22 cellular contexts compared by ENCODE assay signal in genomic region chr11:19873730-19874129, GRCh38.
DNase-seq lines count a peak whose midpoint lies in the region; ATAC-seq and TF ChIP-seq lines count a peak whose summit lies in the region.
"Had no signal": no experiment of that assay in that cellular context is flagged by ENCODE, and none has a peak within 500 bp of the region (broad histone marks: within the 10 kb centered on the region; RNA-seq: fewer than 3 reads in every experiment).

No MANE protein-coding gene starts in this region.

- intact Hi-C loops in prostate gland (cut with DNase I): no loop called here
- intact Hi-C loops in spleen (cut with DNase I; ENCODE audit: low total_unique reads): no loop called here

- H3K9me3 ChIP-seq in HUES48 (ENCODE audit: control insufficient read depth, insufficient read depth, low read length) (no peaks in the 10 kb centered on the region), iPS-20b (ENCODE audit: insufficient read depth, low read depth, low read length) (no peaks in the 10 kb centered on the region), prostate gland (no peaks in the 10 kb centered on the region), spleen (no peaks in the 10 kb centered on the region)
- H3K9me3 ChIP-seq: gastrocnemius medialis had no signal

- no peak for TF ChIP-seq CTCF in prostate gland (IDR thresholded peaks at IDR 0.05)
- no peak for TF ChIP-seq CTCF in spleen (IDR thresholded peaks at IDR 0.05 in 8 of 11, conservative IDR thresholded peaks at IDR 0.05 in 3 of 11)
- TF ChIP-seq CTCF in foreskin keratinocyte (conservative IDR thresholded peaks at IDR 0.05): no peak

- TF ChIP-seq POLR2A in prostate gland (IDR thresholded peaks at IDR 0.05) (no peak), spleen (IDR thresholded peaks at IDR 0.05) (no peak)

- DNase-seq in DMS153 treated with DMSO at 0.1 percent for 48 hours (lab: John Stamatoyannopoulos, UW; ENCODE audit: unreplicated experiment) (peak; percentile 72), NCI-H510A (lab: John Stamatoyannopoulos, UW) (peak; percentile 11), prostate gland (ENCODE audit: low spot score) (no peak), spleen (no peak), foreskin keratinocyte (no peak)
- DNase-seq: activated naive CD4-positive, alpha-beta T cell treated with anti-CD3 and anti-CD28 coated beads for 36 hours; activated T-cell treated with anti-CD3 and anti-CD28 coated beads, Interleukin-2, amount 50 U/mL, for 48 hours; DMS 273 treated with DMSO at 0.1 percent for 48 hours; effector CD4-positive, alpha-beta T cell; gastrocnemius medialis; Karpas-422; NCI-H1048; NCI-H526 treated with DMSO at 0.1 percent for 48 hours; SHP77 treated with DMSO at 0.1 percent for 48 hours; stimulated activated CD4-positive, alpha-beta T cell treated with anti-CD3 and anti-CD28 coated beads, Interleukin-4, amount 100 ng/mL, for 24 hours; trophoblast cell had no signal

- H3K27ac ChIP-seq in HUES48 (ENCODE audit: low read depth, low read length): peak overlapping the region; percentile 59
- H3K27ac ChIP-seq in iPS-20b (ENCODE audit: low read length): peak overlapping the region; percentile 19
- no peak overlapping the region for H3K27ac ChIP-seq in prostate gland
- no peak overlapping the region for H3K27ac ChIP-seq in spleen
- no peak overlapping the region for H3K27ac ChIP-seq in foreskin keratinocyte
- H3K27ac ChIP-seq: C4-2B, gastrocnemius medialis, skin epidermis had no signal

- H3K36me3 ChIP-seq in HUES48 (ENCODE audit: control insufficient read depth, insufficient read depth, low read length) (peaks cover 10% of the 10 kb centered on the region; the same call in 1 of the 2 replicates), iPS-20b (ENCODE audit: insufficient read depth, low read depth, low read length) (peaks cover 16% of the 10 kb centered on the region), prostate gland (no peaks in the 10 kb centered on the region), spleen (no peaks in the 10 kb centered on the region)
- H3K36me3 ChIP-seq: gastrocnemius medialis had no signal

- ATAC-seq in foreskin keratinocyte (no peak), GM21423 (IDR thresholded peaks at IDR 0.05; ENCODE audit: unreplicated experiment) (no peak)
- ATAC-seq: esophagus mucosa, gastrocnemius medialis had no signal

- H3K9ac ChIP-seq in HUES48 (ENCODE audit: low read depth, low read length) (no peak overlapping the region), iPS-20b (ENCODE audit: low read depth, low read length) (no peak overlapping the region; the same call in 1 of the 2 replicates)

- H3K4me3 ChIP-seq in HUES48 (ENCODE audit: low read depth, low read length): no peak overlapping the region
- no peak overlapping the region for H3K4me3 ChIP-seq in iPS-20b (ENCODE audit: low read length)
- no peak overlapping the region for H3K4me3 ChIP-seq in prostate gland
- H3K4me3 ChIP-seq in spleen: no peak overlapping the region
- H3K4me3 ChIP-seq: gastrocnemius medialis, skin epidermis had no signal

- WGBS in prostate gland: 25% methylated on average over 1 of the region's 1 CpG
- 71 to 82% (median 78%) methylated on average over 1 of the region's 1 CpG for WGBS in spleen, 5 donors

- H3K4me1 ChIP-seq in HUES48 (ENCODE audit: control insufficient read depth, insufficient read depth, low read length): peaks cover 33% of the 10 kb centered on the region
- peaks cover 36% of the 10 kb centered on the region for H3K4me1 ChIP-seq in iPS-20b (ENCODE audit: insufficient read depth, low read length)
- H3K4me1 ChIP-seq in prostate gland (replicated peaks): no peaks in the 10 kb centered on the region
- H3K4me1 ChIP-seq in spleen: peaks cover 0 to 8% (median 0%) of the 10 kb centered on the region in 6 donors
- H3K4me1 ChIP-seq in foreskin keratinocyte: no peaks in the 10 kb centered on the region

- H3K27me3 ChIP-seq in HUES48 (ENCODE audit: control insufficient read depth, insufficient read depth, low read length) (no peaks in the 10 kb centered on the region), iPS-20b (ENCODE audit: insufficient read depth, low read length) (no peaks in the 10 kb centered on the region), prostate gland (replicated peaks; ENCODE audit: insufficient read depth) (no peaks in the 10 kb centered on the region), spleen (replicated peaks in 1 of 7) (no peaks in the 10 kb centered on the region), foreskin keratinocyte (peaks cover 8% of the 10 kb centered on the region)
- H3K27me3 ChIP-seq: gastrocnemius medialis had no signal

Comparison
In these comparisons a context has a peak if more than half of its experiments do, and no peak if none do; other contexts are left out.
1. DNase-seq: peak in DMS153 treated with DMSO at 0.1 percent for 48 hours (single experiment) and NCI-H510A (single experiment); none in prostate gland (single experiment), spleen (single experiment) and foreskin keratinocyte (0 of 2).
2. H3K27ac ChIP-seq: peak in HUES48 (single experiment) and iPS-20b (single experiment); none in prostate gland (0 of 2), spleen (0 of 8) and foreskin keratinocyte (single experiment).